ENCODE assay signal across 10 cellular contexts in the genomic region with DNA sequence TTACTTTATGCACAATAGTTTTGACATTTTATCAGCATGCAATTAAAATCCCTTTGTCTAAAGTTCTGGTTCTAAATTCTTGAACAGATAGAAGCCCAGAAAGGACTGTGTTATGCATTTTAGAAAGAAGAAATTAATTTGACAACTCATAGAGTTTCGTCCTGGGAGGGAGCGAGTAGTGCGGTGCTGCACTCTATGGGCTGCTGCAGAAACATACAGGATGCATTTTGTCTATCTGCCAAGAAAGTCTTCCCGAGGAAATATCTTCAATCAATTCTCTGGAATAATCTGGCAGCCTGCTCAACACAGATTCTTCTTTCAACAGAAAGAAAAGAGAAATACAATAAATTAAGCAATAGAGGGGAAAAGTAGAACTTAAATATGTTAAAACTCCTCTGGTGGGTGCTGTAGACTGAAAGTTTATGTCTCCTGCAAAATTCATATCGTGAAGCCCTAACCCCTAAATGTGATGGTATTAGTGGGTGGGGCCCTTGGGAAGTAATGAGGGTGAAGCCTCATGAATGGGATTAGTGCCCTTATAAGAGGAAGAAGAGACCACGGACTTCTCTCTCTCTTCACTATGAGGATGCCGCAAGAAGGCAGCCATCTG. TPM values are rescaled to one million over a fixed set of nuclear protein-coding genes. Genes with fewer than 3 reads are reported as not detected.
DNase-seq lines count a peak whose midpoint lies in the region; ATAC-seq and TF ChIP-seq lines count a peak whose summit lies in the region.
"Had no signal": no experiment of that assay in that cellular context is flagged by ENCODE, and none has a peak within 500 bp of the region (broad histone marks: within the 10 kb centered on the region; RNA-seq: fewer than 3 reads in every experiment).

No MANE protein-coding gene starts in this region.

- H3K4me3 ChIP-seq in RWPE2 (ENCODE audit: severe bottlenecking) (no peak overlapping the region), gastrocnemius medialis (no peak overlapping the region)
- H3K4me3 ChIP-seq: skin epidermis had no signal

- TF ChIP-seq POLR2A in gastrocnemius medialis (IDR thresholded peaks at IDR 0.05): no peak

- H3K27me3 ChIP-seq in RWPE2 (ENCODE audit: insufficient read depth, poor library complexity, severe bottlenecking): no peaks in the 10 kb centered on the region
- H3K27me3 ChIP-seq in gastrocnemius medialis: no peaks in the 10 kb centered on the region

- intact Hi-C loops in gastrocnemius medialis (cut with DNase I; ENCODE audit: low total_unique reads): loop anchor here (5.0 to 10.0 kb wide), 3 partner anchors 86 to 656 kb away; no protein-coding TSS in a partner anchor

- no peaks in the 10 kb centered on the region for H3K36me3 ChIP-seq in RWPE2 (ENCODE audit: low read depth)
- no peaks in the 10 kb centered on the region for H3K36me3 ChIP-seq in gastrocnemius medialis

- DNase-seq in NCI-H510A treated with DMSO at 0.1 percent for 48 hours (lab: John Stamatoyannopoulos, UW) (peak; percentile 12), NCI-H510A (lab: John Stamatoyannopoulos, UW) (no peak), RWPE2 (ENCODE audit: low spot score) (no peak), glomerular visceral epithelial cell (ENCODE audit: extremely low spot score) (peak; percentile 33), gastrocnemius medialis (no peak), SIG-M5 (lab: John Stamatoyannopoulos, UW) (no peak)
- DNase-seq: CD4-positive, CD25-positive, alpha-beta regulatory T cell had no signal

- H3K27ac ChIP-seq in RWPE2 (ENCODE audit: poor library complexity, severe bottlenecking) (no peak overlapping the region), gastrocnemius medialis (no peak overlapping the region)
- H3K27ac ChIP-seq: skin epidermis had no signal

- H3K4me1 ChIP-seq in RWPE2 (ENCODE audit: insufficient read depth, poor library complexity, severe bottlenecking): no peaks in the 10 kb centered on the region
- peaks cover 0 to 8% of the 10 kb centered on the region in 2 donors for H3K4me1 ChIP-seq in gastrocnemius medialis

- TF ChIP-seq CTCF in RWPE2 (IDR thresholded peaks at IDR 0.05; ENCODE audit: poor library complexity, severe bottlenecking): peak; percentile 89
- peak in 4 of 5 experiments; percentile 31 to 63 (median 52) for TF ChIP-seq CTCF in gastrocnemius medialis (IDR thresholded peaks at IDR 0.05 in 4 of 5, conservative IDR thresholded peaks at IDR 0.05 in 1 of 5)

- in situ Hi-C loops in gastrocnemius medialis (cut with MboI; ENCODE audit: low sequenced_read_pairs in 4 of 4): loop anchor here (10.0 to 25.0 kb wide), 3 partner anchors 449 to 649 kb away; no protein-coding TSS in a partner anchor

- ATAC-seq in RWPE2 (ENCODE audit: low read depth) (peak; percentile 71; the same call in 2 of the 3 replicates), gastrocnemius medialis (peak; percentile 53 to 57), GM21528 (IDR thresholded peaks at IDR 0.05; ENCODE audit: low FRiP score, unreplicated experiment) (no peak)
- ATAC-seq in activated CD4-positive, CD25-positive, alpha-beta regulatory T cell treated with anti-CD3 and anti-CD28 coated beads, Interleukin-2, amount 50 U/mL, for 24 hours: no peak

- H3K9me3 ChIP-seq in RWPE2 (ENCODE audit: severe bottlenecking) (no peaks in the 10 kb centered on the region), gastrocnemius medialis (no peaks in the 10 kb centered on the region)

RNA-seq across cellular contexts. Expression of gene IFRD1, which starts 39.0 kb away (rescaled TPM):
- total RNA-seq in gastrocnemius medialis: 10 to 100 TPM; 37.8 to 70.8 (median 50.1) TPM

Comparison
In these comparisons a context has a peak if more than half of its experiments do, and no peak if none do; other contexts are left out.
1. DNase-seq: peak in NCI-H510A treated with DMSO at 0.1 percent for 48 hours (single experiment) and glomerular visceral epithelial cell (single experiment); none in NCI-H510A (single experiment), RWPE2 (single experiment), gastrocnemius medialis (0 of 2) and SIG-M5 (single experiment).
2. ATAC-seq: peak in RWPE2 (single experiment) and gastrocnemius medialis (2 of 2); none in activated CD4-positive, CD25-positive, alpha-beta regulatory T cell treated with anti-CD3 and anti-CD28 coated beads, Interleukin-2, amount 50 U/mL, for 24 hours (0 of 2) and GM21528 (single experiment).